Comparison of ENCODE assay signal across 9 cellular contexts in genomic region chr4:87498446-87498900, GRCh38. TPM values are rescaled to one million over a fixed set of nuclear protein-coding genes. Genes with fewer than 3 reads are reported as not detected.
DNase-seq lines count a peak whose midpoint lies in the region; ATAC-seq and TF ChIP-seq lines count a peak whose summit lies in the region.
"Had no signal": no experiment of that assay in that cellular context is flagged by ENCODE, and none has a peak within 500 bp of the region (broad histone marks: within the 10 kb centered on the region; RNA-seq: fewer than 3 reads in every experiment).

No MANE protein-coding gene starts in this region.

- H3K9me3 ChIP-seq in colonic mucosa (no peaks in the 10 kb centered on the region), thyroid gland (no peaks in the 10 kb centered on the region)

- intact Hi-C loops in colonic mucosa (cut with DNase I) (no loop called here), thyroid gland (cut with DNase I) (no loop called here)

- no peak for TF ChIP-seq CTCF in colonic mucosa (IDR thresholded peaks at IDR 0.05)
- no peak for TF ChIP-seq CTCF in thyroid gland (IDR thresholded peaks at IDR 0.05)

- H3K4me3 ChIP-seq in colonic mucosa (no peak overlapping the region), thyroid gland (replicated peaks in 1 of 3) (no peak overlapping the region)

- H3K27ac ChIP-seq in colonic mucosa (peak overlapping the region; percentile 29), thyroid gland (peak overlapping the region in 2 of 3 donors; percentile 3 to 21)

- H3K27me3 ChIP-seq in colonic mucosa (no peaks in the 10 kb centered on the region), thyroid gland (no peaks in the 10 kb centered on the region)

- H3K4me1 Mint-ChIP-seq in activated naive CD8-positive, alpha-beta T cell treated with anti-CD3 and anti-CD28 coated beads, Interleukin-2, amount 10 ng/mL, durations not matched to agents 7 days and 5 days = peaks cover 4% of the 10 kb centered on the region
- peaks cover 10% of the 10 kb centered on the region for H3K4me1 Mint-ChIP-seq in activated naive CD8-positive, alpha-beta T cell treated with anti-CD3 and anti-CD28 coated beads, Interleukin-2, amount 50 U/mL, for 24 hours

- H3K9ac ChIP-seq in colonic mucosa (ENCODE audit: low read depth in 2 of 2, low read length in 2 of 2) = no peak overlapping the region

- H3K4me1 ChIP-seq in colonic mucosa = no peaks in the 10 kb centered on the region
- peaks cover 9 to 17% of the 10 kb centered on the region in 2 donors for H3K4me1 ChIP-seq in thyroid gland

- H3K4me3 Mint-ChIP-seq in activated naive CD8-positive, alpha-beta T cell treated with anti-CD3 and anti-CD28 coated beads, Interleukin-2, amount 10 ng/mL, durations not matched to agents 7 days and 5 days = peak overlapping the region; percentile 20
- H3K4me3 Mint-ChIP-seq in activated naive CD8-positive, alpha-beta T cell treated with anti-CD3 and anti-CD28 coated beads, Interleukin-2, amount 50 U/mL, for 24 hours = no peak overlapping the region

- no peaks in the 10 kb centered on the region for H3K36me3 ChIP-seq in colonic mucosa
- H3K36me3 ChIP-seq in thyroid gland = no peaks in the 10 kb centered on the region

- H3K36me3 Mint-ChIP-seq in activated naive CD8-positive, alpha-beta T cell treated with anti-CD3 and anti-CD28 coated beads, Interleukin-2, amount 10 ng/mL, durations not matched to agents 7 days and 5 days = no peaks in the 10 kb centered on the region
- no peaks in the 10 kb centered on the region for H3K36me3 Mint-ChIP-seq in activated naive CD8-positive, alpha-beta T cell treated with anti-CD3 and anti-CD28 coated beads, Interleukin-2, amount 50 U/mL, for 24 hours (ENCODE audit: low read depth)

- WGBS in thyroid gland, 2 donors = 54 to 68% methylated on average over 5 of the region's 5 CpGs

- no peak for TF ChIP-seq POLR2A in thyroid gland (IDR thresholded peaks at IDR 0.05)

- H3K27me3 Mint-ChIP-seq in activated naive CD8-positive, alpha-beta T cell treated with anti-CD3 and anti-CD28 coated beads, Interleukin-2, amount 10 ng/mL, durations not matched to agents 7 days and 5 days = peaks cover 4% of the 10 kb centered on the region
- H3K27me3 Mint-ChIP-seq in activated naive CD8-positive, alpha-beta T cell treated with anti-CD3 and anti-CD28 coated beads, Interleukin-2, amount 50 U/mL, for 24 hours = no peaks in the 10 kb centered on the region

- POLR2A ChIA-PET in activated naive CD8-positive, alpha-beta T cell treated with anti-CD3 and anti-CD28 coated beads, Interleukin-2, amount 10 ng/mL, durations not matched to agents 7 days and 5 days (lab: Charles Lee) = no interaction called here

- H3K9me3 Mint-ChIP-seq in activated naive CD8-positive, alpha-beta T cell treated with anti-CD3 and anti-CD28 coated beads, Interleukin-2, amount 10 ng/mL, durations not matched to agents 7 days and 5 days = no peaks in the 10 kb centered on the region
- H3K9me3 Mint-ChIP-seq in activated naive CD8-positive, alpha-beta T cell treated with anti-CD3 and anti-CD28 coated beads, Interleukin-2, amount 50 U/mL, for 24 hours = no peaks in the 10 kb centered on the region

- no peak for ATAC-seq in activated naive CD8-positive, alpha-beta T cell treated with anti-CD3 and anti-CD28 coated beads, Interleukin-2, amount 10 ng/mL, durations not matched to agents 7 days and 5 days (ENCODE audit: low read depth)
- ATAC-seq in activated naive CD8-positive, alpha-beta T cell treated with anti-CD3 and anti-CD28 coated beads, Interleukin-2, amount 50 U/mL, for 24 hours = no peak
- peak; percentile 43 for ATAC-seq in HG03025 (IDR thresholded peaks at IDR 0.05; ENCODE audit: low FRiP score, unreplicated experiment)
- ATAC-seq: Panc1 had no signal

- H3K27ac Mint-ChIP-seq in activated naive CD8-positive, alpha-beta T cell treated with anti-CD3 and anti-CD28 coated beads, Interleukin-2, amount 10 ng/mL, durations not matched to agents 7 days and 5 days = no peak overlapping the region
- no peak overlapping the region for H3K27ac Mint-ChIP-seq in activated naive CD8-positive, alpha-beta T cell treated with anti-CD3 and anti-CD28 coated beads, Interleukin-2, amount 50 U/mL, for 24 hours

- no peak for DNase-seq in activated naive CD8-positive, alpha-beta T cell treated with anti-CD3 and anti-CD28 coated beads, Interleukin-2, amount 10 ng/mL, durations not matched to agents 7 days and 5 days
- DNase-seq in activated naive CD8-positive, alpha-beta T cell treated with anti-CD3 and anti-CD28 coated beads, Interleukin-2, amount 50 U/mL, for 24 hours = no peak
- DNase-seq in colonic mucosa = no peak
- no peak for DNase-seq in thyroid gland
- no peak for DNase-seq in HuH-7 (ENCODE audit: low spot score)
- DNase-seq in 8988T = no peak
- DNase-seq in activated CD4-positive, alpha-beta T cell treated with anti-CD3 and anti-CD28 coated beads, Interleukin-2, amount 50 U/mL, for 1 hour = no peak

RNA-seq across cellular contexts. Expression of gene SPARCL1, which starts 30.7 kb away (rescaled TPM):
- not detected for total RNA-seq in activated naive CD8-positive, alpha-beta T cell treated with anti-CD3 and anti-CD28 coated beads, Interleukin-2, amount 10 ng/mL, durations not matched to agents 7 days and 5 days
- 10 to 100 TPM; 18.4 to 84.0 TPM for total RNA-seq in colonic mucosa
- 100 to 1,000 TPM; 234 to 569 (median 391) TPM for total RNA-seq in thyroid gland

Comparison
In these comparisons a context has a peak if more than half of its experiments do, and no peak if none do; other contexts are left out.
1. RNA of gene SPARCL1, which starts 30.7 kb away (total RNA-seq): 234 to 569 TPM in thyroid gland and 18.4 to 84.0 TPM in colonic mucosa; not detected in activated naive CD8-positive, alpha-beta T cell treated with anti-CD3 and anti-CD28 coated beads, Interleukin-2, amount 10 ng/mL, durations not matched to agents 7 days and 5 days; every median in the first group is over 10 times any median in the second.